30 cellular contexts compared by ENCODE assay signal in genomic region chr9:71746023-71746752, GRCh38. TPM values are rescaled to one million over a fixed set of nuclear protein-coding genes. Genes with fewer than 3 reads are reported as not detected.
A peak's percentile ranks its signal among the peaks of the same experiment; 100 is the strongest.
DNase-seq lines count a peak whose midpoint lies in the region; ATAC-seq and TF ChIP-seq lines count a peak whose summit lies in the region.
"Had no signal": no experiment of that assay in that cellular context is flagged by ENCODE, and none has a peak within 500 bp of the region (broad histone marks: within the 10 kb centered on the region; RNA-seq: fewer than 3 reads in every experiment).

No MANE protein-coding gene starts in this region.

- H3K27ac Mint-ChIP-seq in CD14-positive monocyte (peak overlapping the region; percentile 74 to 92 (median 82)), chondrocyte (ENCODE audit: unreplicated experiment) (peak overlapping the region; percentile 49), nephron progenitor cell (no peak overlapping the region)
- peak overlapping the region; percentile 8 to 43 for H3K27ac Mint-ChIP-seq in natural killer cell treated with Interleukin-12 subunit alpha and Interleukin-12 subunit beta and Interleukin-15 and Interleukin-18, amount 100 ng/mL, for 72 hours
- H3K27ac Mint-ChIP-seq: activated CD4-positive, alpha-beta T cell treated with anti-CD3 and anti-CD28 coated beads, Interleukin-2, amount 10 ng/mL, durations not matched to agents 24 days and 14 days; IgD-negative memory B cell; neural progenitor cell; type B pancreatic cell had no signal

- H3K4me3 Mint-ChIP-seq in CD14-positive monocyte (no peak overlapping the region), chondrocyte (ENCODE audit: unreplicated experiment) (no peak overlapping the region), nephron progenitor cell (no peak overlapping the region)
- no peak overlapping the region for H3K4me3 Mint-ChIP-seq in natural killer cell treated with Interleukin-12 subunit alpha and Interleukin-12 subunit beta and Interleukin-15 and Interleukin-18, amount 100 ng/mL, for 72 hours
- H3K4me3 Mint-ChIP-seq: activated CD4-positive, alpha-beta T cell treated with anti-CD3 and anti-CD28 coated beads, Interleukin-2, amount 10 ng/mL, durations not matched to agents 24 days and 14 days; activated T-cell treated with anti-CD3 and anti-CD28 coated beads, Interleukin-2, amount 50 U/mL, for 24 hours; IgD-negative memory B cell; neural progenitor cell; type B pancreatic cell had no signal

- H3K4me1 ChIP-seq in HUES6 (ENCODE audit: control insufficient read depth, insufficient read depth, low read length): peaks cover 41% of the 10 kb centered on the region

- H3K27me3 Mint-ChIP-seq in CD14-positive monocyte (ENCODE audit: low read depth in 3 of 3) (peaks cover 0 to 3% (median 0%) of the 10 kb centered on the region in 3 donors), chondrocyte (ENCODE audit: low read depth) (no peaks in the 10 kb centered on the region), nephron progenitor cell (ENCODE audit: low read depth, poor library complexity) (no peaks in the 10 kb centered on the region)
- no peaks in the 10 kb centered on the region for H3K27me3 Mint-ChIP-seq in natural killer cell treated with Interleukin-12 subunit alpha and Interleukin-12 subunit beta and Interleukin-15 and Interleukin-18, amount 100 ng/mL, for 72 hours
- H3K27me3 Mint-ChIP-seq: activated CD4-positive, alpha-beta T cell treated with anti-CD3 and anti-CD28 coated beads, Interleukin-2, amount 10 ng/mL, durations not matched to agents 24 days and 14 days; activated T-cell treated with anti-CD3 and anti-CD28 coated beads, Interleukin-2, amount 50 U/mL, for 24 hours; IgD-negative memory B cell; type B pancreatic cell had no signal

- H3K36me3 ChIP-seq in HUES6 (ENCODE audit: control insufficient read depth, insufficient read depth, low read length): peaks cover 62% of the 10 kb centered on the region

- H3K36me3 Mint-ChIP-seq in CD14-positive monocyte (peaks cover 26 to 33% of the 10 kb centered on the region in 2 donors), chondrocyte (ENCODE audit: low read depth) (peaks cover 10% of the 10 kb centered on the region), nephron progenitor cell (ENCODE audit: low read depth) (peaks cover 66% of the 10 kb centered on the region)
- H3K36me3 Mint-ChIP-seq in natural killer cell treated with Interleukin-12 subunit alpha and Interleukin-12 subunit beta and Interleukin-15 and Interleukin-18, amount 100 ng/mL, for 72 hours: peaks cover 23% of the 10 kb centered on the region

- no peak overlapping the region for H3K9ac ChIP-seq in HUES6 (ENCODE audit: low read length)
- H3K9ac ChIP-seq: neural progenitor cell, parathyroid adenoma had no signal

- peaks cover 78% of the 10 kb centered on the region for H3K4me1 Mint-ChIP-seq in CD14-positive monocyte
- H3K4me1 Mint-ChIP-seq in chondrocyte (ENCODE audit: low read depth): peaks cover 36% of the 10 kb centered on the region
- peaks cover 27 to 39% of the 10 kb centered on the region in 2 donors for H3K4me1 Mint-ChIP-seq in natural killer cell treated with Interleukin-12 subunit alpha and Interleukin-12 subunit beta and Interleukin-15 and Interleukin-18, amount 100 ng/mL, for 72 hours (ENCODE audit: low read depth in 2 of 2)
- H3K4me1 Mint-ChIP-seq in nephron progenitor cell: no peaks in the 10 kb centered on the region

- TF ChIP-seq CTCF in CD14-positive monocyte (IDR thresholded peaks at IDR 0.05): no peak
- TF ChIP-seq CTCF in chondrocyte (IDR thresholded peaks at IDR 0.05): no peak
- TF ChIP-seq CTCF in nephron progenitor cell (IDR thresholded peaks at IDR 0.05): no peak

- H3K9me3 Mint-ChIP-seq in CD14-positive monocyte (peaks cover 0 to 3% (median 0%) of the 10 kb centered on the region in 7 donors), chondrocyte (ENCODE audit: low read depth) (no peaks in the 10 kb centered on the region), nephron progenitor cell (no peaks in the 10 kb centered on the region)
- H3K9me3 Mint-ChIP-seq in natural killer cell treated with Interleukin-12 subunit alpha and Interleukin-12 subunit beta and Interleukin-15 and Interleukin-18, amount 100 ng/mL, for 72 hours: no peaks in the 10 kb centered on the region
- H3K9me3 Mint-ChIP-seq: activated T-cell treated with anti-CD3 and anti-CD28 coated beads, Interleukin-2, amount 50 U/mL, for 24 hours; IgD-negative memory B cell; type B pancreatic cell had no signal

- ATAC-seq in natural killer cell treated with Interleukin-12 subunit alpha and Interleukin-12 subunit beta and Interleukin-15 and Interleukin-18, amount 100 ng/mL, for 72 hours: no peak
- ATAC-seq in Right ventricle myocardium superior (ENCODE audit: poor library complexity): no peak
- ATAC-seq: body of pancreas, gastroesophageal sphincter, left colon had no signal

- intact Hi-C loops in CD14-positive monocyte (cut with micrococcal nuclease) (loop anchor here in 1 of 2 donors (10.0 kb wide), 1 partner anchor 61 kb away; no protein-coding TSS in a partner anchor), Right ventricle myocardium superior (cut with DNase I) (no loop called here)

- H3K27me3 ChIP-seq in HUES6 (ENCODE audit: control insufficient read depth, insufficient read depth, low read length): no peaks in the 10 kb centered on the region
- H3K27me3 ChIP-seq: body of pancreas, dorsolateral prefrontal cortex, gastroesophageal sphincter, hepatocyte, neural progenitor cell, SJCRH30 had no signal

- DNase-seq in CD14-positive monocyte (ENCODE audit: low spot score) (no peak), chondrocyte (ENCODE audit: low spot score) (no peak), Right ventricle myocardium superior (no peak), middle frontal gyrus (ENCODE audit: extremely low spot score, low spot score) (no peak), D341Med (ENCODE audit: low spot score) (no peak), nephron progenitor cell (no peak)
- no peak for DNase-seq in natural killer cell treated with Interleukin-12 subunit alpha and Interleukin-12 subunit beta and Interleukin-15 and Interleukin-18, amount 100 ng/mL, for 72 hours (ENCODE audit: low spot score)
- DNase-seq: activated CD4-positive, alpha-beta T cell treated with anti-CD3 and anti-CD28 coated beads, Interleukin-2, amount 10 ng/mL, durations not matched to agents 24 days and 14 days; activated gamma-delta T cell; activated T-cell treated with anti-CD3 and anti-CD28 coated beads, Interleukin-2, amount 50 U/mL, for 24 hours; body of pancreas; cerebellar nuclear complex; DMS153; dorsolateral prefrontal cortex; H7; left colon; NCI-H1048; NCI-H1694 treated with DMSO at 0.1 percent for 48 hours; NCI-H2171; retina; SJCRH30; SW 1271; T-helper 9 cell had no signal

- H3K4me3 ChIP-seq in HUES6 (ENCODE audit: low read depth, low read length): no peak overlapping the region
- H3K4me3 ChIP-seq: body of pancreas, dorsolateral prefrontal cortex, gastroesophageal sphincter, hepatocyte, neural progenitor cell, SJCRH30 had no signal

- no peaks in the 10 kb centered on the region for H3K9me3 ChIP-seq in HUES6 (ENCODE audit: control insufficient read depth, insufficient read depth, low read depth, low read length)
- H3K9me3 ChIP-seq: body of pancreas, gastroesophageal sphincter, SJCRH30 had no signal

- peak overlapping the region; percentile 42 for H3K27ac ChIP-seq in HUES6 (ENCODE audit: low read depth, low read length)
- H3K27ac ChIP-seq: body of pancreas, gastroesophageal sphincter, hepatocyte, neural progenitor cell, parathyroid adenoma, SJCRH30 had no signal

RNA-seq across cellular contexts. Expression of gene CEMIP2, which starts 22.1 kb away (rescaled TPM):
- 10 to 100 TPM; 11.6 to 21.4 TPM for polyA plus RNA-seq in CD14-positive monocyte
- 23.3 to 24.4 TPM (median 23.7 TPM) in 3 replicates for total RNA-seq in chondrocyte
- 10 to 100 TPM; 39.8 to 63.7 TPM for total RNA-seq in natural killer cell treated with Interleukin-12 subunit alpha and Interleukin-12 subunit beta and Interleukin-15 and Interleukin-18, amount 100 ng/mL, for 72 hours
- total RNA-seq in Right ventricle myocardium superior: 7.9 TPM
